ENCODE assay signal across 8 cellular contexts in the genomic region with DNA sequence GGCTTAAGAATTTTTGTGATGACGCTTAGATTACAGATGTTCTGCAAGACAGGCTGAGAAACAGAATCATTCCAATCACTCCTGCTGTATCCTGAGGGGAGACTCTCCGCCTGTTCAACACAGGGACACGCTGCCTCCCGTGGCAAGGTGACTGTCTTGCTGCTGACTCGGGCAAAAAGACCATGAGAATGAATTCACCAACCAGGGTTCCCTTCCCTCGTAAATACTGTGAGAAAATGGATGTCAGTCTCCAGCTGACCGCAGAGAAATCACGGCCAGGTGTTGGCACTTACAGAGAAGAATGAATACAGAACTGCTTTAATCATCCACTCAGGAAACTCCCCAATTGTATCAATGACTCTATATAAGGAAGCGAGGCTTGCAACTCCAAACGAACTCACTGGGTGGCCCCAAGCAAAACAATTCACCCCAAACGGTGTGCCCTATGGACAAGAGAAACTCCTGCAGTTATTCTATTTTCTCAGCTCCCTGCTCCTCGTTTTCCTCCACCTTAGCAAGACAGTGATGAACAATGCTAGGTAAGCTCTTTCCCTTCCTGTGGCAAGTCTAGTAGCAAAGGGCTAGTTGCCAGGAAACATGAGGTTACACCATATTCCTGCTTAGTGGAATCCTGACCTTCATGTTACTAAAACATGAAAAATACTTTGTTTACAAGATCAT. TPM values are rescaled to one million over a fixed set of nuclear protein-coding genes. Genes with fewer than 3 reads are reported as not detected.
DNase-seq lines count a peak whose midpoint lies in the region; ATAC-seq and TF ChIP-seq lines count a peak whose summit lies in the region.

No MANE protein-coding gene starts in this region.

- H3K27me3 ChIP-seq in PC-9 (ENCODE audit: insufficient read depth, low read depth) (no peaks in the 10 kb centered on the region), stomach (no peaks in the 10 kb centered on the region)

- WGBS in stomach, 5 donors = 53 to 61% (median 58%) methylated on average over 12 of the region's 12 CpGs

- peaks cover 67% of the 10 kb centered on the region for H3K4me1 ChIP-seq in PC-9 (replicated peaks; ENCODE audit: insufficient read depth)
- peaks cover 27 to 79% (median 51%) of the 10 kb centered on the region in 4 donors for H3K4me1 ChIP-seq in stomach

- peak; percentile 13 for DNase-seq in activated CD8-positive, alpha-beta T cell treated with anti-CD3 and anti-CD28 coated beads for 36 hours
- DNase-seq in activated CD8-positive, alpha-beta T cell treated with anti-CD3 and anti-CD28 coated beads, Interleukin-2, amount 10 ng/mL, durations not matched to agents 7 days and 5 days = no peak
- DNase-seq in PC-9 (peak; percentile 38 to 86), glutamatergic neuron (no peak), stomach (no peak), GOT3 (lab: John Stamatoyannopoulos, UW) (no peak), NCI-H1048 (lab: John Stamatoyannopoulos, UW) (no peak)

- CTCF ChIA-PET in activated CD8-positive, alpha-beta T cell treated with anti-CD3 and anti-CD28 coated beads for 36 hours (lab: Charles Lee) = interaction anchor here (0.9 to 1.2 kb wide), 2 partner anchors 111 to 150 kb away, joined by 3 to 4 read pairs; no protein-coding TSS in a partner anchor
- CTCF ChIA-PET in activated CD8-positive, alpha-beta T cell treated with anti-CD3 and anti-CD28 coated beads, Interleukin-2, amount 10 ng/mL, durations not matched to agents 7 days and 5 days (lab: Charles Lee) = interaction anchor here (1.3 kb wide), 1 partner anchor 8 kb away, joined by 3 read pairs; no protein-coding TSS in a partner anchor
- CTCF ChIA-PET in PC-9 (lab: Charles Lee) = interaction anchor here (0.6 to 2.0 kb wide), 3 partner anchors 19 to 157 kb away, joined by 4 to 12 read pairs (median 5); no protein-coding TSS in a partner anchor

- H3K9me2 ChIP-seq in PC-9 (ENCODE audit: insufficient read depth) = no peaks in the 10 kb centered on the region

- no peak overlapping the region for H3K4me3 Mint-ChIP-seq in activated CD8-positive, alpha-beta T cell treated with anti-CD3 and anti-CD28 coated beads for 36 hours
- no peak overlapping the region for H3K4me3 Mint-ChIP-seq in activated CD8-positive, alpha-beta T cell treated with anti-CD3 and anti-CD28 coated beads, Interleukin-2, amount 10 ng/mL, durations not matched to agents 7 days and 5 days
- no peak overlapping the region for H3K4me3 Mint-ChIP-seq in glutamatergic neuron (ENCODE audit: unreplicated experiment)

- peaks cover 39% of the 10 kb centered on the region for H3K4me1 Mint-ChIP-seq in activated CD8-positive, alpha-beta T cell treated with anti-CD3 and anti-CD28 coated beads for 36 hours (ENCODE audit: low read depth)
- H3K4me1 Mint-ChIP-seq in activated CD8-positive, alpha-beta T cell treated with anti-CD3 and anti-CD28 coated beads, Interleukin-2, amount 10 ng/mL, durations not matched to agents 7 days and 5 days (ENCODE audit: low read depth) = peaks cover 16% of the 10 kb centered on the region
- peaks cover 51% of the 10 kb centered on the region for H3K4me1 Mint-ChIP-seq in glutamatergic neuron (ENCODE audit: low read depth, unreplicated experiment)

- no peaks in the 10 kb centered on the region for H4K20me1 ChIP-seq in PC-9 (ENCODE audit: insufficient read depth)

- peak overlapping the region; percentile 20; the same call in 1 of the 2 replicates for H3K4me3 ChIP-seq in PC-9
- H3K4me3 ChIP-seq in stomach = no peak overlapping the region

- TF ChIP-seq POLR2A in stomach (IDR thresholded peaks at IDR 0.05) = no peak

- H3K36me3 ChIP-seq in PC-9 (ENCODE audit: low read depth) = no peaks in the 10 kb centered on the region
- no peaks in the 10 kb centered on the region for H3K36me3 ChIP-seq in stomach

- TF ChIP-seq EP300 in stomach (IDR thresholded peaks at IDR 0.05) = no peak

- POLR2A ChIA-PET in activated CD8-positive, alpha-beta T cell treated with anti-CD3 and anti-CD28 coated beads for 36 hours (lab: Charles Lee) = no interaction called here
- POLR2A ChIA-PET in activated CD8-positive, alpha-beta T cell treated with anti-CD3 and anti-CD28 coated beads, Interleukin-2, amount 10 ng/mL, durations not matched to agents 7 days and 5 days (lab: Charles Lee) = no interaction called here
- POLR2A ChIA-PET in PC-9 (lab: Charles Lee; ENCODE audit: unreplicated experiment) = interaction anchor here (0.6 to 0.7 kb wide), 2 partner anchors 63 to 95 kb away, joined by 3 to 4 read pairs; no protein-coding TSS in a partner anchor

- no peak overlapping the region for H2AFZ ChIP-seq in PC-9

- H3K79me2 ChIP-seq in PC-9 (ENCODE audit: low read depth) = peaks cover 93% of the 10 kb centered on the region

- H3K27ac ChIP-seq in PC-9 = peak overlapping the region; percentile 95
- peak overlapping the region; percentile 11 to 77 (median 50) for H3K27ac ChIP-seq in stomach

- intact Hi-C loops in activated CD8-positive, alpha-beta T cell treated with anti-CD3 and anti-CD28 coated beads for 36 hours (cut with micrococcal nuclease) = no loop called here
- intact Hi-C loops in PC-9 (cut with micrococcal nuclease; ENCODE audit: unreplicated experiment) (loop anchor here (2.0 kb wide), 2 partner anchors 36 to 62 kb away; no protein-coding TSS in a partner anchor), stomach (cut with DNase I; ENCODE audit: low total_unique reads) (no loop called here)

- H3K4me2 ChIP-seq in PC-9 = peak overlapping the region; percentile 69

- no peaks in the 10 kb centered on the region for H3K9me3 Mint-ChIP-seq in activated CD8-positive, alpha-beta T cell treated with anti-CD3 and anti-CD28 coated beads for 36 hours
- H3K9me3 Mint-ChIP-seq in activated CD8-positive, alpha-beta T cell treated with anti-CD3 and anti-CD28 coated beads, Interleukin-2, amount 10 ng/mL, durations not matched to agents 7 days and 5 days (ENCODE audit: insufficient read depth) = no peaks in the 10 kb centered on the region
- peaks cover 5% of the 10 kb centered on the region for H3K9me3 Mint-ChIP-seq in glutamatergic neuron (ENCODE audit: unreplicated experiment)

- H3F3A ChIP-seq in PC-9 (ENCODE audit: insufficient read depth, low read depth) = peaks cover 45% of the 10 kb centered on the region

- BruUV-seq in PC-9 (replicated peaks; lab: Mats Ljungman, UMichigan) = no TSS peak

- no peaks in the 10 kb centered on the region for H3K9me3 ChIP-seq in PC-9 (ENCODE audit: insufficient read depth, low read depth)
- H3K9me3 ChIP-seq in stomach = no peaks in the 10 kb centered on the region

- no peaks in the 10 kb centered on the region for H3K36me3 Mint-ChIP-seq in activated CD8-positive, alpha-beta T cell treated with anti-CD3 and anti-CD28 coated beads for 36 hours (ENCODE audit: low read depth)
- no peaks in the 10 kb centered on the region for H3K36me3 Mint-ChIP-seq in activated CD8-positive, alpha-beta T cell treated with anti-CD3 and anti-CD28 coated beads, Interleukin-2, amount 10 ng/mL, durations not matched to agents 7 days and 5 days (ENCODE audit: low read depth)
- H3K36me3 Mint-ChIP-seq in glutamatergic neuron (ENCODE audit: unreplicated experiment) = peaks cover 8% of the 10 kb centered on the region

- H3K27me3 Mint-ChIP-seq in activated CD8-positive, alpha-beta T cell treated with anti-CD3 and anti-CD28 coated beads for 36 hours = no peaks in the 10 kb centered on the region
- H3K27me3 Mint-ChIP-seq in activated CD8-positive, alpha-beta T cell treated with anti-CD3 and anti-CD28 coated beads, Interleukin-2, amount 10 ng/mL, durations not matched to agents 7 days and 5 days (ENCODE audit: low read depth) = no peaks in the 10 kb centered on the region
- peaks cover 5% of the 10 kb centered on the region for H3K27me3 Mint-ChIP-seq in glutamatergic neuron (ENCODE audit: unreplicated experiment)

- no peak overlapping the region for H3K27ac Mint-ChIP-seq in activated CD8-positive, alpha-beta T cell treated with anti-CD3 and anti-CD28 coated beads for 36 hours
- no peak overlapping the region for H3K27ac Mint-ChIP-seq in activated CD8-positive, alpha-beta T cell treated with anti-CD3 and anti-CD28 coated beads, Interleukin-2, amount 10 ng/mL, durations not matched to agents 7 days and 5 days
- H3K27ac Mint-ChIP-seq in glutamatergic neuron (ENCODE audit: unreplicated experiment) = peak overlapping the region; percentile 70

- TF ChIP-seq CTCF in activated CD8-positive, alpha-beta T cell treated with anti-CD3 and anti-CD28 coated beads for 36 hours (IDR thresholded peaks at IDR 0.05) = no peak
- TF ChIP-seq CTCF in PC-9 (conservative IDR thresholded peaks at IDR 0.05) = peak; percentile 26; the same call in 1 of the 2 replicates
- TF ChIP-seq CTCF in glutamatergic neuron (IDR thresholded peaks at IDR 0.05; ENCODE audit: partially characterized antibody, unreplicated experiment) = no peak
- no peak for TF ChIP-seq CTCF in stomach (IDR thresholded peaks at IDR 0.05)

- peak; percentile 55 for ATAC-seq in activated CD8-positive, alpha-beta T cell treated with anti-CD3 and anti-CD28 coated beads for 36 hours
- ATAC-seq in activated CD8-positive, alpha-beta T cell treated with anti-CD3 and anti-CD28 coated beads, Interleukin-2, amount 10 ng/mL, durations not matched to agents 7 days and 5 days = no peak
- ATAC-seq in HG03159 (IDR thresholded peaks at IDR 0.05; ENCODE audit: unreplicated experiment) = peak; percentile 47

RNA-seq across cellular contexts. Expression of a gene that starts 22.8 kb away (rescaled TPM):
- total RNA-seq in activated CD8-positive, alpha-beta T cell treated with anti-CD3 and anti-CD28 coated beads for 36 hours = 10 to 100 TPM; 21.0 to 21.1 TPM
- 10 to 100 TPM; 17.9 to 18.1 TPM for total RNA-seq in activated CD8-positive, alpha-beta T cell treated with anti-CD3 and anti-CD28 coated beads, Interleukin-2, amount 10 ng/mL, durations not matched to agents 7 days and 5 days
- total RNA-seq in PC-9 (2021) = 50.8 and 51.7 TPM in 2 replicates
- total RNA-seq in glutamatergic neuron (ENCODE audit: unreplicated experiment) = 66.2 TPM
- total RNA-seq in stomach = 10 to 100 TPM in 4 of 5 donors, 1 to 10 TPM in 1; 2.0 to 54.6 (median 28.6) TPM
- polyA plus RNA-seq in stomach = 10 to 100 TPM in 2 of 3 donors, 1 to 10 TPM in 1; 6.0 to 24.7 (median 19.4) TPM

Comparison
In these comparisons a context has a peak if more than half of its experiments do, and no peak if none do; other contexts are left out.
1. DNase-seq: peak in activated CD8-positive, alpha-beta T cell treated with anti-CD3 and anti-CD28 coated beads for 36 hours (single experiment) and PC-9 (2 of 2); none in activated CD8-positive, alpha-beta T cell treated with anti-CD3 and anti-CD28 coated beads, Interleukin-2, amount 10 ng/mL, durations not matched to agents 7 days and 5 days (single experiment), glutamatergic neuron (single experiment), stomach (single experiment), GOT3 (single experiment) and NCI-H1048 (single experiment).